8 cellular contexts compared by ENCODE assay signal in genomic region chr6:27178001-27178730, GRCh38.
DNase-seq lines count a peak whose midpoint lies in the region; ATAC-seq, FAIRE-seq and TF ChIP-seq lines count a peak whose summit lies in the region.

No MANE protein-coding gene starts in this region.

- H3K4me3 ChIP-seq in HUES48 (ENCODE audit: low read depth, low read length) (peak overlapping the region; percentile 79), bronchial epithelial cell (ENCODE audit: low read depth, low read length) (peak overlapping the region; percentile 66), skin epidermis (peak overlapping the region; percentile 72 to 98 (median 94))

- peak; percentile 86 for DNase-seq in ELF-1 (ENCODE audit: low read depth, low spot score)
- peak; percentile 55 for DNase-seq in SKM-1 (lab: John Stamatoyannopoulos, UW; ENCODE audit: unreplicated experiment)
- peak; percentile 79 for DNase-seq in bronchial epithelial cell (ENCODE audit: low read depth)
- DNase-seq in iris pigment epithelial cell (ENCODE audit: low read depth): peak; percentile 94

- H3K9ac ChIP-seq in HUES48 (ENCODE audit: low read depth, low read length): peak overlapping the region; percentile 94

- no peaks in the 10 kb centered on the region for H3K27me3 ChIP-seq in HUES48 (ENCODE audit: control insufficient read depth, insufficient read depth, low read length)
- no peaks in the 10 kb centered on the region for H3K27me3 ChIP-seq in bronchial epithelial cell (ENCODE audit: control insufficient read depth, insufficient read depth, low read length)

- H3K27ac ChIP-seq in HUES48 (ENCODE audit: low read depth, low read length) (peak overlapping the region; percentile 71), skin epidermis (peak overlapping the region in 19 of 21 experiments; percentile 21 to 86 (median 78))

- H3K4me1 ChIP-seq in HUES48 (ENCODE audit: control insufficient read depth, insufficient read depth, low read length): no peaks in the 10 kb centered on the region

- H3K9me3 ChIP-seq in HUES48 (ENCODE audit: control insufficient read depth, insufficient read depth, low read length): no peaks in the 10 kb centered on the region

- TF ChIP-seq CTCF in bronchial epithelial cell (IDR thresholded peaks at IDR 0.05; ENCODE audit: insufficient read depth, low read length, severe bottlenecking): no peak

- ATAC-seq in GM21447 (IDR thresholded peaks at IDR 0.05; ENCODE audit: unreplicated experiment) (peak; percentile 39), GM21367 (IDR thresholded peaks at IDR 0.05; ENCODE audit: unreplicated experiment) (no peak)

- H3K36me3 ChIP-seq in HUES48 (ENCODE audit: control insufficient read depth, insufficient read depth, low read length) (no peaks in the 10 kb centered on the region), bronchial epithelial cell (ENCODE audit: control insufficient read depth, insufficient read depth, low read length) (no peaks in the 10 kb centered on the region)

- FAIRE-seq in bronchial epithelial cell (lab: Jason Lieb, UNC): no peak
